ENCODE assay signal across 8 cellular contexts in the genomic region with DNA sequence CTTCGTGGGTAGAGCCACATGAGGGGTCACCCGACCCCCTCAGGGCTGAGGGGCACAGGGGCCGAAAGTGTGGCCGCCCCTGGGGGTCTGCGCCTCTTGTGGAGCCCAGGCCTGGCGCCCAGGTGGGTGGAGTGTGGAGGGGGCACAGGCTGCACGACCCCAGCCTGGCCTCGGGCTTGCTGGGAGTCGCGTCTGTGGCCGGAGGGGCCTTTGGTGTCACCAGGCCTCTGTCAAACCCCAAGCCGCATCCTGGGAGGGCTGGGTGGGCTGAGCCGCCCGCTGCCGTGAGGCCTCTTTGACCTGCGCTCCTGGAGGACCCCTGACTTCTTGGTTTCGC.
DNase-seq lines count a peak whose midpoint lies in the region; ATAC-seq, FAIRE-seq and TF ChIP-seq lines count a peak whose summit lies in the region.

No MANE protein-coding gene starts in this region.

- peak overlapping the region; percentile 33 to 88 (median 58) for H3K4me3 Mint-ChIP-seq in immature natural killer cell

- peak overlapping the region; percentile 41; the same call in 1 of the 2 replicates for H3K27ac ChIP-seq in HCT116 (ENCODE audit: low read depth, low read length)
- 0 out of 3 replicates have a peak overlapping the region, but pooled peaks have one; percentile 34 for H3K27ac ChIP-seq in K562 (ENCODE audit: extremely low read depth, low read depth, low read length)
- H3K27ac ChIP-seq in spleen: peak overlapping the region; percentile 70 to 92 (median 86)

- H3K36me3 Mint-ChIP-seq in immature natural killer cell: no peaks in the 10 kb centered on the region

- RAD21 ChIA-PET in HCT116 (lab: Charles Lee; ENCODE audit: low non-redundant PET in 1 of 2, low total read pairs in 2 of 2, uncharacterized antibody in 2 of 2, unreplicated experiment in 2 of 2): no interaction called here

- CTCF ChIA-PET in HCT116 (lab: Charles Lee) (interaction anchor here (0.9 to 1.3 kb wide), 2 partner anchors 61 to 87 kb away, joined by 3 to 7 read pairs; a partner anchor contains a TSS), K562 (lab: Yijun Ruan, JAX; ENCODE audit: low intra/inter-chr PET ratio) (no interaction called here)

- H3K4me1 ChIP-seq in HCT116 (ENCODE audit: control insufficient read depth in 1 of 2, insufficient read depth in 2 of 2, low read length in 2 of 2): peaks cover 13 to 48% of the 10 kb centered on the region in 2 experiments
- H3K4me1 ChIP-seq in K562 (replicated peaks in 1 of 2; ENCODE audit: control insufficient read depth in 2 of 2, insufficient read depth in 2 of 2, low read length in 2 of 2): peaks cover 8 to 43% of the 10 kb centered on the region in 2 experiments
- peaks cover 11 to 33% (median 21%) of the 10 kb centered on the region in 6 donors for H3K4me1 ChIP-seq in spleen

- peaks cover 7% of the 10 kb centered on the region for H3K9me1 ChIP-seq in K562 (ENCODE audit: control insufficient read depth, insufficient read depth, low read length)

- 56% methylated on average over 17 of the region's 17 CpGs for WGBS in K562 (ENCODE audit: insufficient coverage, low coverage, missing lambda C conversion rate)
- WGBS in spleen, 5 donors: 78 to 86% (median 83%) methylated on average over 14 to 17 of the region's 17 CpGs

- intact Hi-C loops in HCT116 (cut with micrococcal nuclease) (no loop called here), K562 (cut with micrococcal nuclease) (loop anchor here (2.0 kb wide), 1 partner anchor 41 kb away; no protein-coding TSS in a partner anchor), spleen (cut with DNase I; ENCODE audit: low total_unique reads) (no loop called here)

- peak overlapping the region; percentile 49 to 96 (median 86) for H3K27ac Mint-ChIP-seq in immature natural killer cell

- in situ Hi-C loops in K562 (cut with MboI): no loop called here

- H3K9me2 ChIP-seq in HCT116 (ENCODE audit: insufficient read depth): no peaks in the 10 kb centered on the region

- TF ChIP-seq EP300 in K562 (IDR thresholded peaks at IDR 0.05; ENCODE audit: low read length): no peak

- H3K9me3 Mint-ChIP-seq in immature natural killer cell: no peaks in the 10 kb centered on the region

- peaks cover 0 to 12% (median 9%) of the 10 kb centered on the region in 3 donors for H3K27me3 Mint-ChIP-seq in immature natural killer cell (ENCODE audit: low read depth in 3 of 3)

- H3K9me3 ChIP-seq in HCT116 (ENCODE audit: control insufficient read depth in 1 of 2, insufficient read depth in 1 of 2, low read depth in 1 of 2, low read length in 2 of 2) (no peaks in the 10 kb centered on the region), K562 (replicated peaks; ENCODE audit: control insufficient read depth, insufficient read depth, low read depth, low read length) (no peaks in the 10 kb centered on the region), spleen (no peaks in the 10 kb centered on the region)

- H3K4me2 ChIP-seq in HCT116 (ENCODE audit: low read length) (peak overlapping the region; percentile 82), K562 (ENCODE audit: insufficient read depth, low read length) (peak overlapping the region; percentile 80)

- H3K27me3 ChIP-seq in HCT116 (ENCODE audit: insufficient read depth, low read length) (no peaks in the 10 kb centered on the region), K562 (ENCODE audit: control insufficient read depth in 2 of 2, insufficient read depth in 2 of 2, low read length in 2 of 2) (peaks cover 50 to 69% of the 10 kb centered on the region in 2 experiments), spleen (replicated peaks in 1 of 7) (no peaks in the 10 kb centered on the region)

- BruUV-seq in HCT116 (replicated peaks; lab: Mats Ljungman, UMichigan): no TSS peak
- BruUV-seq in K562 (replicated peaks; lab: Mats Ljungman, UMichigan): no TSS peak

- DNase-seq in HCT116 (ENCODE audit: low read depth, low spot score): no peak
- no peak for DNase-seq in K562 (ENCODE audit: extremely low read depth in 1 of 4, low spot score in 3 of 4)
- DNase-seq in immature natural killer cell: no peak
- peak; percentile 91 for DNase-seq in spleen
- DNase-seq in NCI-H69 (lab: John Stamatoyannopoulos, UW): no peak
- no peak for DNase-seq in dedifferentiated amniotic fluid mesenchymal stem cell (ENCODE audit: extremely low spot score)
- no peak for DNase-seq in NK-92 (lab: John Stamatoyannopoulos, UW; ENCODE audit: unreplicated experiment)

- FAIRE-seq in K562 (lab: Jason Lieb, UNC): no peak

- H3K9ac ChIP-seq in HCT116 (ENCODE audit: low read length) (peak overlapping the region; percentile 59), K562 (ENCODE audit: insufficient read depth in 1 of 2, low read depth in 2 of 2, low read length in 2 of 2) (peak overlapping the region; percentile 56 to 78; a peak in 3 of 4 replicates)

- no peaks in the 10 kb centered on the region for H4K20me1 ChIP-seq in HCT116 (ENCODE audit: insufficient read depth)
- 0 out of 2 replicates have a peak, but pooled peaks cover 12% of the 10 kb centered on the region for H4K20me1 ChIP-seq in K562 (replicated peaks; ENCODE audit: control insufficient read depth, insufficient read depth, low read length)

- TF ChIP-seq CTCF in HCT116 (IDR thresholded peaks at IDR 0.05 in 2 of 3, conservative IDR thresholded peaks at IDR 0.05 in 1 of 3; ENCODE audit: borderline replicate concordance in 1 of 3, insufficient read depth in 1 of 3, low read depth in 2 of 3, low read length in 2 of 3) (no peak), K562 (IDR thresholded peaks at IDR 0.05 in 2 of 3, conservative IDR thresholded peaks at IDR 0.05 in 1 of 3; ENCODE audit: insufficient read depth in 2 of 3, low read depth in 1 of 3, low read length in 3 of 3) (no peak), spleen (IDR thresholded peaks at IDR 0.05 in 8 of 11, conservative IDR thresholded peaks at IDR 0.05 in 3 of 11) (no peak)

- no peaks in the 10 kb centered on the region for H3K36me3 ChIP-seq in HCT116 (ENCODE audit: control insufficient read depth in 1 of 2, insufficient read depth in 2 of 2, low read length in 2 of 2)
- no peaks in the 10 kb centered on the region for H3K36me3 ChIP-seq in K562 (ENCODE audit: control insufficient read depth, insufficient read depth, low read length)
- peaks cover 0 to 36% (median 0%) of the 10 kb centered on the region in 6 donors for H3K36me3 ChIP-seq in spleen

- H3K4me3 ChIP-seq in HCT116 (replicated peaks in 1 of 2; ENCODE audit: low read depth in 1 of 2, low read length in 2 of 2): peak overlapping the region; percentile 33 to 46
- peak overlapping the region; percentile 35 for H3K4me3 ChIP-seq in K562
- peak overlapping the region in 7 of 8 donors; percentile 12 to 69 (median 38) for H3K4me3 ChIP-seq in spleen

- ATAC-seq in HCT116 (no peak), K562 (no peak), GM21717 (IDR thresholded peaks at IDR 0.05; ENCODE audit: unreplicated experiment) (no peak)

- no peak for TF ChIP-seq RAD21 in HCT116 (IDR thresholded peaks at IDR 0.05; ENCODE audit: low read depth)
- no peak for TF ChIP-seq RAD21 in K562 (CRISPR knock-in tag; conservative IDR thresholded peaks at IDR 0.05 in 1 of 2, IDR thresholded peaks at IDR 0.05 in 1 of 2)

- H3K79me2 ChIP-seq in HCT116 (ENCODE audit: insufficient read depth, low read length) (peaks cover 9% of the 10 kb centered on the region; the same call in 1 of the 2 replicates), K562 (ENCODE audit: control insufficient read depth, insufficient read depth, low read length) (no peaks in the 10 kb centered on the region)

- POLR2A ChIA-PET in HCT116 (lab: Charles Lee): no interaction called here
- POLR2A ChIA-PET in K562 (lab: Yijun Ruan, JAX): interaction anchor here (0.9 kb wide), 1 partner anchor 30 kb away, joined by 3 read pairs; no protein-coding TSS in a partner anchor

- TF ChIP-seq POLR2A in HCT116 (IDR thresholded peaks at IDR 0.05; ENCODE audit: borderline replicate concordance, extremely low read depth, insufficient read depth, insufficient read length) (no peak), K562 (conservative IDR thresholded peaks at IDR 0.05) (no peak), spleen (IDR thresholded peaks at IDR 0.05) (no peak)

- peaks cover 14 to 16% of the 10 kb centered on the region in 2 donors for H3K4me1 Mint-ChIP-seq in immature natural killer cell

- H2AFZ ChIP-seq in HCT116 (ENCODE audit: low read depth, low read length, poor library complexity, severe bottlenecking): no peak overlapping the region
- H2AFZ ChIP-seq in K562 (ENCODE audit: low read depth, low read length): peak overlapping the region; percentile 95

TF ChIP-seq in HCT116, 20 proteins besides CTCF, POLR2A, EP300 and RAD21:
- TF ChIP-seq ZFX (IDR thresholded peaks at IDR 0.05): no peak
- TF ChIP-seq EZH2 (IDR thresholded peaks at IDR 0.05): no peak
- no peak for TF ChIP-seq FOSL1 (IDR thresholded peaks at IDR 0.05; ENCODE audit: low read depth)

TF ChIP-seq in K562, 482 proteins besides CTCF, POLR2A, EP300 and RAD21 (continues in another document):
- no peak for TF ChIP-seq ARHGAP35 (IDR thresholded peaks at IDR 0.05; ENCODE audit: partially characterized antibody)
- TF ChIP-seq CBX1 (IDR thresholded peaks at IDR 0.05; ENCODE audit: low read depth): no peak
- no peak for TF ChIP-seq HNRNPH1 (optimal IDR thresholded peaks at IDR 0.05; ENCODE audit: low read depth, low read length)
- 0 out of 2 replicates have a peak, but pooled peaks have one; percentile 6 for TF ChIP-seq L3MBTL2 (IDR thresholded peaks at IDR 0.05)
- TF ChIP-seq ZNF12 (CRISPR knock-in tag; IDR thresholded peaks at IDR 0.05): no peak
- peak; percentile 77; the same call in 1 of the 2 replicates for TF ChIP-seq CBFB (CRISPR knock-in tag; IDR thresholded peaks at IDR 0.05)
- TF ChIP-seq ZNF140 (CRISPR knock-in tag; IDR thresholded peaks at IDR 0.05): no peak
- 0 out of 2 replicates have a peak, but pooled peaks have one; percentile 1 for TF ChIP-seq SUPT5H (IDR thresholded peaks at IDR 0.05)
- no peak for TF ChIP-seq ZFPM2 (CRISPR knock-in tag; IDR thresholded peaks at IDR 0.05)
- TF ChIP-seq, protein P1, sequence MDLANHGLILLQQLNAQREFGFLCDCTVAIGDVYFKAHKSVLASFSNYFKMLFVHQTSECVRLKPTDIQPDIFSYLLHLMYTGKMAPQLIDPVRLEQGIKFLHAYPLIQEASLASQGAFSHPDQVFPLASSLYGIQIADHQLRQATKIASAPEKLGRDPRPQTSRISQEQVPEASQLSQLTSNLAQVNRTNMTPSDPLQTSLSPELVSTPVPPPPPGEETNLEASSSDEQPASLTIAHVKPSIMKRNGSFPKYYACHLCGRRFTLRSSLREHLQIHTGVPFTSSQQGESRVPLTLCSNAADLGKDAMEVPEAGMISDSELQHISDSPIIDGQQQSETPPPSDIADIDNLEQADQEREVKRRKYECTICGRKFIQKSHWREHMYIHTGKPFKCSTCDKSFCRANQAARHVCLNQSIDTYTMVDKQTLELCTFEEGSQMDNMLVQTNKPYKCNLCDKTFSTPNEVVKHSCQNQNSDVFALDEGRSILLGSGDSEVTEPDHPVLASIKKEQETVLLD (IDR thresholded peaks at IDR 0.05): no peak
- no peak for TF ChIP-seq MAZ (CRISPR knock-in tag; conservative IDR thresholded peaks at IDR 0.05 in 1 of 2, IDR thresholded peaks at IDR 0.05 in 1 of 2)
- TF ChIP-seq CEBPB (tag; IDR thresholded peaks at IDR 0.05): no peak
- no peak for TF ChIP-seq CC2D1A (IDR thresholded peaks at IDR 0.05)
- no peak for TF ChIP-seq HMGN3 (IDR thresholded peaks at IDR 0.05; ENCODE audit: borderline replicate concordance, extremely low read depth, insufficient read length, low read depth, low read length)

Comparison
In these comparisons a context has a peak if more than half of its experiments do, and no peak if none do; other contexts are left out.
1. H3K27ac ChIP-seq: peak in every context shown above with its lines; median percentile 86 in spleen; 41 in HCT116; 34 in K562.